ENCODE assay signal across 9 cellular contexts in the genomic region with DNA sequence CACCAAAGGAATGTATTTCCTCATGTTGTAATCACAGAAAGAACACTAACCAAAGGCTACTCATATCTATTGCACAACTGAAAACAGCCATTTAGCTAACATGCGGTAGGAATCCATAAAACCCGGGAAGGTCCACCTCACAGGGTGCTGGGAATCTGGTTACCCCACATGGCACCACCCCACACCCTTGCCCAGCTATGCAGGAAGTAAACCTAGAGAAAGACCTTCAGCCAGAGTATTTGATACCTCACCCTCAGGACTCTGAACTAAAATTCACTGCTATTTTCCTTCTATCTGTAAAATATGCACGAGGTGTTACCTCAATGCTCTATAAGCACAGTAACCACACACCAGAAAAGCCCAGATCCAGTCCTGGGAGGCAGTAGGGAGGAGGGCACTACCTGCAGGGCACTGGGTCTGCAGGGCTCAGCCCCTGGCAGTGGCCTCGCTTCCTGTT.
DNase-seq lines count a peak whose midpoint lies in the region; ATAC-seq lines count a peak whose summit lies in the region.
"Had no signal": no experiment of that assay in that cellular context is flagged by ENCODE, and none has a peak within 500 bp of the region (broad histone marks: within the 10 kb centered on the region; RNA-seq: fewer than 3 reads in every experiment).

No MANE protein-coding gene starts in this region.

- intact Hi-C loops in dendritic cell treated with granulocyte-macrophage colony-stimulating factor and Interleukin-4, amounts not matched to agents 40 ng/mL and 50 ng/mL, for 4 days (cut with micrococcal nuclease), result loop anchor here (2.0 kb wide), 1 partner anchor 109 kb away; no protein-coding TSS in a partner anchor

- H3K4me1 ChIP-seq in muscle layer of duodenum (ENCODE audit: control insufficient read depth in 1 of 2, insufficient read depth in 2 of 2, low read length in 2 of 2), result peaks cover 5% of the 10 kb centered on the region in 2 donors

- DNase-seq in activated naive CD4-positive, alpha-beta T cell treated with anti-CD3 and anti-CD28 coated beads, Interleukin-2, amount 10 ng/mL, durations not matched to agents 7 days and 5 days, result peak; percentile 21
- DNase-seq in activated naive CD4-positive, alpha-beta T cell treated with anti-CD3 and anti-CD28 coated beads, Interleukin-2, amount 50 U/mL, for 16 hours, result no peak
- peak; percentile 78 for DNase-seq in RPMI8226
- no peak for DNase-seq in DMS79 (lab: John Stamatoyannopoulos, UW)
- DNase-seq in activated gamma-delta T cell treated with Interleukin-2 at 50 U/mL for 16 hours, result no peak

- CTCF ChIA-PET in activated naive CD4-positive, alpha-beta T cell treated with anti-CD3 and anti-CD28 coated beads, Interleukin-2, amount 10 ng/mL, durations not matched to agents 7 days and 5 days (lab: Charles Lee), result no interaction called here

- peak overlapping the region; percentile 85 for H3K27ac ChIP-seq in muscle layer of duodenum (ENCODE audit: low read length)
- H3K27ac ChIP-seq: cardiac muscle cell had no signal

- H3K9me3 ChIP-seq in muscle layer of duodenum (ENCODE audit: control insufficient read depth in 1 of 2, low read length in 2 of 2), result no peaks in the 10 kb centered on the region

- peaks cover 41% of the 10 kb centered on the region for H3K36me3 Mint-ChIP-seq in activated naive CD4-positive, alpha-beta T cell treated with anti-CD3 and anti-CD28 coated beads, Interleukin-2, amount 10 ng/mL, durations not matched to agents 7 days and 5 days
- peaks cover 63% of the 10 kb centered on the region for H3K36me3 Mint-ChIP-seq in dendritic cell treated with granulocyte-macrophage colony-stimulating factor and Interleukin-4, amounts not matched to agents 40 ng/mL and 50 ng/mL, for 4 days (ENCODE audit: low read depth)

- peaks cover 63% of the 10 kb centered on the region for H3K4me1 Mint-ChIP-seq in activated naive CD4-positive, alpha-beta T cell treated with anti-CD3 and anti-CD28 coated beads, Interleukin-2, amount 10 ng/mL, durations not matched to agents 7 days and 5 days
- peaks cover 69% of the 10 kb centered on the region for H3K4me1 Mint-ChIP-seq in dendritic cell treated with granulocyte-macrophage colony-stimulating factor and Interleukin-4, amounts not matched to agents 40 ng/mL and 50 ng/mL, for 4 days (ENCODE audit: low read depth)

- peak overlapping the region in 1 of 2 donors; percentile 34 for H3K4me3 ChIP-seq in muscle layer of duodenum (ENCODE audit: low read depth in 1 of 2, low read length in 2 of 2)
- H3K4me3 ChIP-seq: cardiac muscle cell had no signal

- H3K27me3 Mint-ChIP-seq in activated naive CD4-positive, alpha-beta T cell treated with anti-CD3 and anti-CD28 coated beads, Interleukin-2, amount 10 ng/mL, durations not matched to agents 7 days and 5 days, result no peaks in the 10 kb centered on the region
- H3K27me3 Mint-ChIP-seq in dendritic cell treated with granulocyte-macrophage colony-stimulating factor and Interleukin-4, amounts not matched to agents 40 ng/mL and 50 ng/mL, for 4 days, result no peaks in the 10 kb centered on the region

- no peak for ATAC-seq in GM21717 (IDR thresholded peaks at IDR 0.05; ENCODE audit: unreplicated experiment)

- peak overlapping the region; percentile 100 for H3K27ac Mint-ChIP-seq in activated naive CD4-positive, alpha-beta T cell treated with anti-CD3 and anti-CD28 coated beads, Interleukin-2, amount 10 ng/mL, durations not matched to agents 7 days and 5 days
- peak overlapping the region; percentile 97 for H3K27ac Mint-ChIP-seq in dendritic cell treated with granulocyte-macrophage colony-stimulating factor and Interleukin-4, amounts not matched to agents 40 ng/mL and 50 ng/mL, for 4 days

- H3K4me3 Mint-ChIP-seq in activated naive CD4-positive, alpha-beta T cell treated with anti-CD3 and anti-CD28 coated beads, Interleukin-2, amount 10 ng/mL, durations not matched to agents 7 days and 5 days, result peak overlapping the region; percentile 63
- peak overlapping the region; percentile 58 for H3K4me3 Mint-ChIP-seq in dendritic cell treated with granulocyte-macrophage colony-stimulating factor and Interleukin-4, amounts not matched to agents 40 ng/mL and 50 ng/mL, for 4 days

- no peaks in the 10 kb centered on the region for H3K9me3 Mint-ChIP-seq in activated naive CD4-positive, alpha-beta T cell treated with anti-CD3 and anti-CD28 coated beads, Interleukin-2, amount 10 ng/mL, durations not matched to agents 7 days and 5 days
- no peaks in the 10 kb centered on the region for H3K9me3 Mint-ChIP-seq in dendritic cell treated with granulocyte-macrophage colony-stimulating factor and Interleukin-4, amounts not matched to agents 40 ng/mL and 50 ng/mL, for 4 days

- H3K36me3 ChIP-seq in muscle layer of duodenum (ENCODE audit: control insufficient read depth in 1 of 2, insufficient read depth in 2 of 2, low read length in 2 of 2), result peaks cover 6 to 9% of the 10 kb centered on the region in 2 donors

- no peaks in the 10 kb centered on the region for H3K27me3 ChIP-seq in muscle layer of duodenum (ENCODE audit: low read depth, low read length)
- H3K27me3 ChIP-seq: cardiac muscle cell had no signal

Comparison
In these comparisons a context has a peak if more than half of its experiments do, and no peak if none do; other contexts are left out.
1. DNase-seq: peak in activated naive CD4-positive, alpha-beta T cell treated with anti-CD3 and anti-CD28 coated beads, Interleukin-2, amount 10 ng/mL, durations not matched to agents 7 days and 5 days (single experiment) and RPMI8226 (single experiment); none in activated naive CD4-positive, alpha-beta T cell treated with anti-CD3 and anti-CD28 coated beads, Interleukin-2, amount 50 U/mL, for 16 hours (single experiment), DMS79 (single experiment) and activated gamma-delta T cell treated with Interleukin-2 at 50 U/mL for 16 hours (single experiment).